In genomic region chr19:57746580-57747471, GRCh38 we compare ENCODE assay signal across 8 cellular contexts. TPM values are rescaled to one million over a fixed set of nuclear protein-coding genes. Genes with fewer than 3 reads are reported as not detected.
DNase-seq lines count a peak whose midpoint lies in the region; ATAC-seq and TF ChIP-seq lines count a peak whose summit lies in the region.

Gene ZNF776 (plus strand): TSS chr19:57746815. CDS start chr19:57747059, 244 bp downstream.

- no peaks in the 10 kb centered on the region for H3K27me3 Mint-ChIP-seq in neural crest cell (ENCODE audit: low read depth)

- H3K27me3 ChIP-seq in H7 (ENCODE audit: control insufficient read depth, insufficient read depth, low read length) = no peaks in the 10 kb centered on the region
- peaks cover 9% of the 10 kb centered on the region for H3K27me3 ChIP-seq in Loucy (ENCODE audit: insufficient read depth, low read length, poor library complexity, severe bottlenecking)
- H3K27me3 ChIP-seq in foreskin keratinocyte = no peaks in the 10 kb centered on the region
- no peaks in the 10 kb centered on the region for H3K27me3 ChIP-seq in stomach

- peak within 1 kb of the TSS; percentile 93 for H3K4me3 Mint-ChIP-seq in neural crest cell

- peaks cover 4% of the 10 kb centered on the region for H4K20me1 ChIP-seq in Loucy (ENCODE audit: insufficient read depth, low read length, poor library complexity, severe bottlenecking)

- H3F3A ChIP-seq in Loucy (ENCODE audit: low read depth) = no peaks in the 10 kb centered on the region

- H3K36me3 ChIP-seq in H7 (replicated peaks; ENCODE audit: control insufficient read depth, insufficient read depth, low read length) (peaks cover 5% of the 10 kb centered on the region), Loucy (ENCODE audit: insufficient read depth, low read length) (peaks cover 14% of the 10 kb centered on the region; the same call in 1 of the 2 replicates), stomach (peaks cover 35 to 40% (median 38%) of the 10 kb centered on the region in 4 donors)

- intact Hi-C loops in stomach (cut with DNase I; ENCODE audit: low total_unique reads) = no loop called here

- H3K4me1 Mint-ChIP-seq in neural crest cell = peaks cover 18% of the 10 kb centered on the region

- H3K4me3 ChIP-seq in H7 (ENCODE audit: insufficient read depth, low read depth, low read length) (peak within 1 kb of the TSS; percentile 92), Loucy (ENCODE audit: low read length, poor library complexity, severe bottlenecking) (peak within 1 kb of the TSS; percentile 91), stomach (peak within 1 kb of the TSS; percentile 70 to 92 (median 87))

- TF ChIP-seq EP300 in stomach (IDR thresholded peaks at IDR 0.05) = no peak

- H3K27ac ChIP-seq in foreskin keratinocyte = peak within 1 kb of the TSS; percentile 57
- H3K27ac ChIP-seq in stomach = peak within 1 kb of the TSS; percentile 67 to 88 (median 86)

- H3K9me2 ChIP-seq in Loucy (replicated peaks; ENCODE audit: low read depth, low read length) = no peaks in the 10 kb centered on the region

- H3K9ac ChIP-seq in Loucy (ENCODE audit: low read depth, low read length, poor library complexity, severe bottlenecking) = peak within 1 kb of the TSS; percentile 91

- H3K9me3 ChIP-seq in Loucy (ENCODE audit: insufficient read depth, low read depth, low read length) (0 out of 2 replicates have a peak, but pooled peaks cover 4% of the 10 kb centered on the region), stomach (peaks cover 24 to 60% (median 42%) of the 10 kb centered on the region in 4 donors)

- H3K36me3 Mint-ChIP-seq in neural crest cell (ENCODE audit: low read depth) = peaks cover 36% of the 10 kb centered on the region

- H3K4me1 ChIP-seq in Loucy (ENCODE audit: insufficient read depth, low read length, poor library complexity, severe bottlenecking) (peaks cover 19% of the 10 kb centered on the region), foreskin keratinocyte (peaks cover 10% of the 10 kb centered on the region), stomach (peaks cover 9 to 22% (median 16%) of the 10 kb centered on the region in 4 donors)

- peak within 1 kb of the TSS; percentile 91 for H3K4me2 ChIP-seq in Loucy (ENCODE audit: low read depth, low read length, poor library complexity, severe bottlenecking)

- DNase-seq in G401 (ENCODE audit: low spot score) (peak; percentile 97), H7 (peak; percentile 92), SHP77 (lab: John Stamatoyannopoulos, UW) (peak; percentile 84 to 92), foreskin keratinocyte (peak; percentile 74 to 88), neural crest cell (ENCODE audit: low read depth, low spot score) (peak; percentile 66), stomach (peak; percentile 86)
- DNase-seq in activated effector memory CD4-positive, alpha-beta T cell treated with anti-CD3 and anti-CD28 coated beads, Interleukin-2, amount 50 U/mL, for 16 hours = peak; percentile 93

- peak within 1 kb of the TSS; percentile 99 for H2AFZ ChIP-seq in Loucy (ENCODE audit: low read length)

- peak within 1 kb of the TSS; percentile 87 for H3K27ac Mint-ChIP-seq in neural crest cell (ENCODE audit: unreplicated experiment)

- peaks cover 44% of the 10 kb centered on the region for H3K79me2 ChIP-seq in Loucy (ENCODE audit: insufficient read depth, low read length)

- ATAC-seq in foreskin keratinocyte = peak; percentile 95

- peaks cover 8% of the 10 kb centered on the region for H3K9me3 Mint-ChIP-seq in neural crest cell

- 1 to 2% (median 1%) methylated on average over 26 to 51 of the region's 51 CpGs for WGBS in stomach, 5 donors

- no peak for TF ChIP-seq CTCF in Loucy (conservative IDR thresholded peaks at IDR 0.05; ENCODE audit: low read length)
- no peak for TF ChIP-seq CTCF in foreskin keratinocyte (conservative IDR thresholded peaks at IDR 0.05)
- TF ChIP-seq CTCF in neural crest cell (conservative IDR thresholded peaks at IDR 0.05) = no peak
- TF ChIP-seq CTCF in stomach (IDR thresholded peaks at IDR 0.05) = no peak

- in situ Hi-C loops in G401 (cut with HindIII; ENCODE audit: low sequenced_read_pairs) = no loop called here

- TF ChIP-seq POLR2A in stomach (IDR thresholded peaks at IDR 0.05) = no peak

RNA-seq across cellular contexts. Expression of gene ZNF776, which starts in this region (rescaled TPM):
- 10.8 and 11.0 TPM in 2 replicates for total RNA-seq in G401 (2014; rRNA removed; shearing (Covaris generic))
- total RNA-seq in H7 (2014; rRNA removed; shearing (Covaris generic)) = 20.4 and 21.5 TPM in 2 replicates
- 7.0 and 8.5 TPM in 2 replicates for total RNA-seq in foreskin keratinocyte
- polyA plus RNA-seq in foreskin keratinocyte = 2.2 and 3.0 TPM in 2 replicates
- total RNA-seq in neural crest cell = 25.6 and 25.9 TPM in 2 replicates
- total RNA-seq in stomach = 10 to 100 TPM; 11.1 to 72.0 (median 27.7) TPM
- 1 to 10 TPM; 1.9 to 4.4 (median 2.9) TPM for polyA plus RNA-seq in stomach

Comparison
In these comparisons a context has a peak if more than half of its experiments do, and no peak if none do; other contexts are left out.
1. Peak in every context shown above with its lines: DNase-seq, ATAC-seq, H3K4me3 ChIP-seq and H3K27ac ChIP-seq.